Comparison of ENCODE assay signal across 19 cellular contexts in genomic region chr9:137339606-137340462, GRCh38. TPM values are rescaled to one million over a fixed set of nuclear protein-coding genes. Genes with fewer than 3 reads are reported as not detected.
DNase-seq lines count a peak whose midpoint lies in the region; ATAC-seq and TF ChIP-seq lines count a peak whose summit lies in the region.
"Had no signal": no experiment of that assay in that cellular context is flagged by ENCODE, and none has a peak within 500 bp of the region (broad histone marks: within the 10 kb centered on the region; RNA-seq: fewer than 3 reads in every experiment).

No MANE protein-coding gene starts in this region.

- H3K36me3 ChIP-seq in Karpas-422 (ENCODE audit: insufficient read depth, low read length) = no peaks in the 10 kb centered on the region
- no peaks in the 10 kb centered on the region for H3K36me3 ChIP-seq in CD8-positive, alpha-beta T cell (ENCODE audit: insufficient read depth, low read length)

- H3K27ac ChIP-seq in Karpas-422 (ENCODE audit: low read length) = no peak overlapping the region
- no peak overlapping the region for H3K27ac ChIP-seq in CD8-positive, alpha-beta T cell (ENCODE audit: low read depth, low read length)
- H3K27ac ChIP-seq: KMS-11, PC-9 had no signal

- ATAC-seq in CD8-positive, alpha-beta T cell = no peak
- ATAC-seq: T-cell had no signal

- peak; percentile 39 for DNase-seq in Karpas-422
- peak; percentile 99 for DNase-seq in amniotic epithelial cell (ENCODE audit: low read depth)
- peak; percentile 24 for DNase-seq in fibroblast of the aortic adventitia (ENCODE audit: low read depth)
- peak; percentile 81 for DNase-seq in retinal pigment epithelial cell (ENCODE audit: low read depth)
- DNase-seq in activated CD4-positive, alpha-beta memory T cell treated with anti-CD3 and anti-CD28 coated beads, Interleukin-2, amount 10 ng/mL, durations not matched to agents 7 days and 5 days = no peak
- no peak for DNase-seq in NCI-H1105 treated with DMSO at 0.1 percent for 48 hours (lab: John Stamatoyannopoulos, UW)
- no peak for DNase-seq in T-helper 1 cell
- no peak for DNase-seq in CD8-positive, alpha-beta T cell
- DNase-seq: CD8-positive, alpha-beta memory T cell; DND-41; GF-D8; GOT3; NCI-H1092 treated with DMSO at 0.1 percent for 48 hours; NCI-H1930; NCI-H2171 treated with DMSO at 0.1 percent for 48 hours; PC-9; T-cell had no signal

- H3K4me3 ChIP-seq in Karpas-422 (ENCODE audit: low read length) (no peak overlapping the region), fibroblast of the aortic adventitia (ENCODE audit: low read depth, low read length) (no peak overlapping the region), retinal pigment epithelial cell (ENCODE audit: low read length) (no peak overlapping the region)
- H3K4me3 ChIP-seq in CD8-positive, alpha-beta T cell (ENCODE audit: low read depth, low read length) = no peak overlapping the region
- H3K4me3 ChIP-seq: PC-9 had no signal

- no peak overlapping the region for H3K27ac Mint-ChIP-seq in activated CD4-positive, alpha-beta memory T cell treated with anti-CD3 and anti-CD28 coated beads, Interleukin-2, amount 10 ng/mL, durations not matched to agents 7 days and 5 days
- no peak overlapping the region for H3K27ac Mint-ChIP-seq in CD8-positive, alpha-beta T cell
- H3K27ac Mint-ChIP-seq: B cell, T-cell had no signal

- TF ChIP-seq CTCF in fibroblast of the aortic adventitia (IDR thresholded peaks at IDR 0.05; ENCODE audit: insufficient read depth, low read length) (no peak), retinal pigment epithelial cell (conservative IDR thresholded peaks at IDR 0.05; ENCODE audit: low read depth, low read length) (no peak)
- TF ChIP-seq CTCF in CD8-positive, alpha-beta T cell (IDR thresholded peaks at IDR 0.05) = no peak

- H3K36me3 Mint-ChIP-seq in activated CD4-positive, alpha-beta memory T cell treated with anti-CD3 and anti-CD28 coated beads, Interleukin-2, amount 10 ng/mL, durations not matched to agents 7 days and 5 days (ENCODE audit: low read depth) = no peaks in the 10 kb centered on the region
- H3K36me3 Mint-ChIP-seq in CD8-positive, alpha-beta T cell = peaks cover 10% of the 10 kb centered on the region

- no peak overlapping the region for H2AFZ ChIP-seq in Karpas-422 (ENCODE audit: low read length)
- H2AFZ ChIP-seq: PC-9 had no signal

- no peaks in the 10 kb centered on the region for H3K27me3 ChIP-seq in Karpas-422 (ENCODE audit: low read length)
- H3K27me3 ChIP-seq in CD8-positive, alpha-beta T cell (ENCODE audit: insufficient read depth, low read length) = no peaks in the 10 kb centered on the region

- H3K4me2 ChIP-seq in Karpas-422 (ENCODE audit: low read depth, low read length, poor library complexity, severe bottlenecking) = no peak overlapping the region
- H3K4me2 ChIP-seq: KMS-11, PC-9 had no signal

- POLR2A ChIA-PET in activated CD4-positive, alpha-beta memory T cell treated with anti-CD3 and anti-CD28 coated beads, Interleukin-2, amount 10 ng/mL, durations not matched to agents 7 days and 5 days (lab: Charles Lee) = no interaction called here
- POLR2A ChIA-PET in CD8-positive, alpha-beta T cell (lab: Charles Lee) = no interaction called here

- no peaks in the 10 kb centered on the region for H3K4me1 Mint-ChIP-seq in activated CD4-positive, alpha-beta memory T cell treated with anti-CD3 and anti-CD28 coated beads, Interleukin-2, amount 10 ng/mL, durations not matched to agents 7 days and 5 days
- no peaks in the 10 kb centered on the region for H3K4me1 Mint-ChIP-seq in CD8-positive, alpha-beta T cell (ENCODE audit: low read depth)
- H3K4me1 Mint-ChIP-seq: CD8-positive, alpha-beta memory T cell had no signal

- CTCF ChIA-PET in activated CD4-positive, alpha-beta memory T cell treated with anti-CD3 and anti-CD28 coated beads, Interleukin-2, amount 10 ng/mL, durations not matched to agents 7 days and 5 days (lab: Charles Lee) = no interaction called here
- CTCF ChIA-PET in CD8-positive, alpha-beta T cell (lab: Charles Lee) = no interaction called here

- H3K9me3 Mint-ChIP-seq in activated CD4-positive, alpha-beta memory T cell treated with anti-CD3 and anti-CD28 coated beads, Interleukin-2, amount 10 ng/mL, durations not matched to agents 7 days and 5 days = peaks cover 6% of the 10 kb centered on the region
- peaks cover 13% of the 10 kb centered on the region for H3K9me3 Mint-ChIP-seq in CD8-positive, alpha-beta T cell

- H3K4me1 ChIP-seq in Karpas-422 (ENCODE audit: low read length) = peaks cover 4% of the 10 kb centered on the region; the same call in 1 of the 2 replicates
- no peaks in the 10 kb centered on the region for H3K4me1 ChIP-seq in CD8-positive, alpha-beta T cell (ENCODE audit: insufficient read depth, low read length)

- H3K9me2 ChIP-seq in Karpas-422 (replicated peaks; ENCODE audit: insufficient read depth, low read length) = no peaks in the 10 kb centered on the region

- no peaks in the 10 kb centered on the region for H3K79me2 ChIP-seq in Karpas-422 (ENCODE audit: low read length)

- H3K9me3 ChIP-seq in Karpas-422 (ENCODE audit: low read length) = peaks cover 10% of the 10 kb centered on the region
- H3K9me3 ChIP-seq in CD8-positive, alpha-beta T cell (ENCODE audit: low read length) = no peaks in the 10 kb centered on the region

- no peaks in the 10 kb centered on the region for H4K20me1 ChIP-seq in Karpas-422 (ENCODE audit: insufficient read depth, low read depth, low read length)

- intact Hi-C loops in CD8-positive, alpha-beta T cell (cut with DNase I, micrococcal nuclease) = no loop called here

- no peak overlapping the region for H3K4me3 Mint-ChIP-seq in activated CD4-positive, alpha-beta memory T cell treated with anti-CD3 and anti-CD28 coated beads, Interleukin-2, amount 10 ng/mL, durations not matched to agents 7 days and 5 days
- no peak overlapping the region for H3K4me3 Mint-ChIP-seq in CD8-positive, alpha-beta T cell
- H3K4me3 Mint-ChIP-seq: B cell; CD8-positive, alpha-beta memory T cell; T-cell had no signal

- H3K27me3 Mint-ChIP-seq in activated CD4-positive, alpha-beta memory T cell treated with anti-CD3 and anti-CD28 coated beads, Interleukin-2, amount 10 ng/mL, durations not matched to agents 7 days and 5 days = peaks cover 3% of the 10 kb centered on the region
- H3K27me3 Mint-ChIP-seq in CD8-positive, alpha-beta T cell (ENCODE audit: low read depth) = no peaks in the 10 kb centered on the region
- H3K27me3 Mint-ChIP-seq: CD8-positive, alpha-beta memory T cell; T-cell had no signal

- H3K9ac ChIP-seq in Karpas-422 (ENCODE audit: low read length) = no peak overlapping the region
- H3K9ac ChIP-seq: KMS-11 had no signal

RNA-seq across cellular contexts. Expression of gene NRARP, which starts 37.8 kb away (rescaled TPM):
- total RNA-seq in Karpas-422 (2014; rRNA removed; shearing (Covaris generic); ENCODE audit: low replicate concordance) = 1.4 and 1.8 TPM in 2 replicates
- 0.09 TPM in 1 of 2 replicates, not detected in the other for total RNA-seq in fibroblast of the aortic adventitia (ENCODE audit: low replicate concordance)
- total RNA-seq in activated CD4-positive, alpha-beta memory T cell treated with anti-CD3 and anti-CD28 coated beads, Interleukin-2, amount 10 ng/mL, durations not matched to agents 7 days and 5 days = under 1 TPM; 0.71 to 0.75 TPM
- 1 to 10 TPM in 1 of 2 experiments, under 1 TPM in 1; 1.00 to 1.5 TPM for total RNA-seq in CD8-positive, alpha-beta T cell

Comparison
In these comparisons a context has a peak if more than half of its experiments do, and no peak if none do; other contexts are left out.
1. DNase-seq: peak in Karpas-422 (single experiment), amniotic epithelial cell (single experiment), fibroblast of the aortic adventitia (single experiment) and retinal pigment epithelial cell (single experiment); none in activated CD4-positive, alpha-beta memory T cell treated with anti-CD3 and anti-CD28 coated beads, Interleukin-2, amount 10 ng/mL, durations not matched to agents 7 days and 5 days (single experiment), NCI-H1105 treated with DMSO at 0.1 percent for 48 hours (single experiment), T-helper 1 cell (0 of 5) and CD8-positive, alpha-beta T cell (0 of 7).